19 cellular contexts compared by ENCODE assay signal in the genomic region with DNA sequence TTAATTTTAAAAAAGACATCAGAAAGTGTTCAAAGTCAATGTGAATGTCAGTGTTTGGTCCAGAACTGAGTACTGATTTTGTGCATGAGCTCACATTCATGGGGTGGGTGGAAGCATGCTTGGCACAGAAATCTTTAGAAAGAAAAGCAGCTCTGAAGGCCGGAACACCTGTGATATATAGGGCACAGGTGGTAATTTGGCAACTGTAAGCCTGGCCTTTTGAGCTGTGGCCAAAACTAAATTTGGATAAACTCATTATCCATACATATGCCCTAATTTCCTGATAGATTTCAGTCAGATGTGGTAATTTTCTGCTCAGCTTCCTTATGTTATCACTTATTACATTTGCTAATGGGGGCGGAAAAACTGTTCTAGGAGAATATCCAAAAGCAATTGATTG.
DNase-seq lines count a peak whose midpoint lies in the region; ATAC-seq and TF ChIP-seq lines count a peak whose summit lies in the region.
"Had no signal": no experiment of that assay in that cellular context is flagged by ENCODE, and none has a peak within 500 bp of the region (broad histone marks: within the 10 kb centered on the region; RNA-seq: fewer than 3 reads in every experiment).

No MANE protein-coding gene starts in this region.

- H3K4me1 Mint-ChIP-seq in natural killer cell: no peaks in the 10 kb centered on the region

- no peak overlapping the region for H3K27ac ChIP-seq in testis
- H3K27ac ChIP-seq: A549 had no signal

- H3K4me3 ChIP-seq in testis: no peak overlapping the region
- H3K4me3 ChIP-seq: A549, GM23338 had no signal

- H3K27me3 Mint-ChIP-seq in natural killer cell (ENCODE audit: low read depth in 2 of 2): no peaks in the 10 kb centered on the region

- TF ChIP-seq CTCF in testis (IDR thresholded peaks at IDR 0.05) (no peak), natural killer cell (IDR thresholded peaks at IDR 0.05) (no peak)

- in situ Hi-C loops in G401 (cut with HindIII; ENCODE audit: low sequenced_read_pairs): no loop called here

- intact Hi-C loops in testis (cut with DNase I; ENCODE audit: low total_unique reads) (no loop called here), natural killer cell (cut with micrococcal nuclease) (no loop called here)

- no peak overlapping the region for H3K4me3 Mint-ChIP-seq in natural killer cell
- H3K4me3 Mint-ChIP-seq: CD8-positive, alpha-beta T cell; GM23338; H9 had no signal

- no peak for TF ChIP-seq POLR2A in testis (IDR thresholded peaks at IDR 0.05)

- no peaks in the 10 kb centered on the region for H3K4me1 ChIP-seq in testis
- H3K4me1 ChIP-seq: A549 had no signal

- H3K9me3 Mint-ChIP-seq in natural killer cell: peaks cover 7 to 19% of the 10 kb centered on the region in 2 donors
- H3K9me3 Mint-ChIP-seq: GM23338, H9 had no signal

- DNase-seq in G401 (ENCODE audit: low spot score): peak; percentile 83
- peak; percentile 35 to 63 for DNase-seq in NCI-H2081 (lab: John Stamatoyannopoulos, UW)
- peak; percentile 67 for DNase-seq in NCI-H2171 treated with DMSO at 0.1 percent for 48 hours (lab: John Stamatoyannopoulos, UW)
- DNase-seq in cerebellum (ENCODE audit: low spot score): peak; percentile 49
- DNase-seq in UCSD-AML1 (lab: John Stamatoyannopoulos, UW; ENCODE audit: unreplicated experiment): no peak
- DNase-seq in testis: no peak
- DNase-seq in natural killer cell: no peak
- DNase-seq: 8988T; ACHN; AML-193; CD8-positive, alpha-beta T cell; DMS 273 treated with DMSO at 0.1 percent for 48 hours; DMS79; EL; GF-D8; H9 had no signal

- peaks cover 7% of the 10 kb centered on the region for H3K36me3 Mint-ChIP-seq in natural killer cell
- H3K36me3 Mint-ChIP-seq: CD8-positive, alpha-beta T cell had no signal

- H3K27me3 ChIP-seq in testis: no peaks in the 10 kb centered on the region

- ATAC-seq in natural killer cell: no peak
- ATAC-seq: A549; CD8-positive, alpha-beta T cell; GM23338; HCT116 had no signal

- H3K36me3 ChIP-seq in testis (ENCODE audit: low read depth, missing control alignments): no peaks in the 10 kb centered on the region

- H3K9me3 ChIP-seq in testis: no peaks in the 10 kb centered on the region
- H3K9me3 ChIP-seq: A549 had no signal

- H3K27ac Mint-ChIP-seq in natural killer cell: no peak overlapping the region
- H3K27ac Mint-ChIP-seq: CD8-positive, alpha-beta T cell; GM23338; H9 had no signal

- WGBS in testis, 2 donors: 88 to 89% methylated on average over 2 of the region's 2 CpGs

Comparison
In these comparisons a context has a peak if more than half of its experiments do, and no peak if none do; other contexts are left out.
1. DNase-seq: peak in G401 (single experiment), NCI-H2081 (2 of 2), NCI-H2171 treated with DMSO at 0.1 percent for 48 hours (single experiment) and cerebellum (single experiment); none in UCSD-AML1 (single experiment), testis (single experiment) and natural killer cell (single experiment).